Comparison of ENCODE assay signal across 35 cellular contexts in the genomic region with DNA sequence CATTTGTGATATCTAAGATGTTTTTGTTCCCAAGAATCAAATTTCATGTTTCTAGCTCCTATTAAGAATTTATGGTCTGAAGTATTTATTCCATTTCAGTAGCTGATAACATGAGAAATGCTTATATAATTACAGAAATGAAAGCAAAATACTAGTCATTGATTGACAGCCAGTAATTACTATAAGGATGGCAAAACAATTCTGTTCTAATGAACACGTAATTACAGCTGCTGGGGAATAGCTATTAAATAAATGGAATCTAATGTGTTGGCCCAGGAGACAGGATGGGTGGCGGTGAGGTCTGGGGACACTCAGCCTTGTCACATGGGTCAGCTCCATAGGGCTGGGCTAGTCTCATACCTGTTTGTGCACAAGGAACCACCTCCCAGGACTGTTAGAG.
"Had no signal": no experiment of that assay in that cellular context is flagged by ENCODE, and none has a peak within 500 bp of the region (broad histone marks: within the 10 kb centered on the region; RNA-seq: fewer than 3 reads in every experiment).

No MANE protein-coding gene starts in this region.

- DNase-seq: activated CD4-positive, alpha-beta memory T cell treated with anti-CD3 and anti-CD28 coated beads, Interleukin-2, amount 10 ng/mL, durations not matched to agents 7 days and 5 days; activated CD4-positive, alpha-beta T cell treated with anti-CD3 and anti-CD28 coated beads for 4 hours; activated CD8-positive, alpha-beta memory T cell treated with anti-CD3 and anti-CD28 coated beads, Interleukin-2, amount 50 U/mL, for 48 hours; activated gamma-delta T cell; activated naive CD4-positive, alpha-beta T cell treated with anti-CD3 and anti-CD28 coated beads, Interleukin-2, amount 10 ng/mL, durations not matched to agents 7 days and 5 days; activated naive CD8-positive, alpha-beta T cell treated with anti-CD3 and anti-CD28 coated beads, Interleukin-2, amount 10 ng/mL, durations not matched to agents 7 days and 5 days; activated T-cell treated with anti-CD3 and anti-CD28 coated beads, Interleukin-2, amount 50 U/mL, for 24 hours; cerebellar nuclear complex; colonic mucosa; effector CD8-positive, alpha-beta T cell; esophagus squamous epithelium; left lung; lower lobe of right lung; mesenchymal stem cell; naive thymus-derived CD8-positive, alpha-beta T cell; nucleus accumbens; pancreas; retina; stimulated activated CD4-positive, alpha-beta T cell treated with anti-CD3 and anti-CD28 coated beads, Interleukin-1b, Interleukin-23, amount 100 ng/mL, for 48 hours; stimulated activated CD4-positive, alpha-beta T cell treated with anti-CD3 and anti-CD28 coated beads, Interleukin-4, amount 100 ng/mL, for 4 hours; stimulated activated CD8-positive, alpha-beta memory T cell treated with anti-CD3 and anti-CD28 coated beads, Interleukin-4, amount 100 ng/mL, for 48 hours; stimulated activated naive CD8-positive, alpha-beta T cell treated with anti-CD3 and anti-CD28 coated beads, Interleukin-15, amount 100 ng/mL, for 72 hours; substantia nigra; uterus had no signal

- H3K4me3 ChIP-seq: ascending aorta, cardiac muscle cell, colonic mucosa, esophagus squamous epithelium, left lung, lower lobe of right lung, pancreas, prostate gland, skin epidermis, uterus had no signal

- ATAC-seq: left lung; lower lobe of right lung; naive thymus-derived CD8-positive, alpha-beta T cell; pancreas; sciatic nerve; stimulated activated memory B cell treated with anti-CD40 and anti-IgM and Interleukin-4, amounts not matched to agents 10 μg/mL and 1 μg/mL and 100 μg/mL, for 72 hours; stimulated activated naive CD8-positive, alpha-beta T cell treated with anti-CD3 and anti-CD28 coated beads, Interleukin-15, amount 100 ng/mL, for 72 hours had no signal

- H3K4me1 ChIP-seq: colonic mucosa, left lung, lower lobe of right lung, pancreas, prostate gland, uterus had no signal

- H3K27me3 ChIP-seq: ascending aorta, cardiac muscle cell, colonic mucosa, esophagus squamous epithelium, pancreas, uterus had no signal

- FAIRE-seq: endometrium, frontal cortex, islet of Langerhans, pancreas had no signal

- H3K36me3 ChIP-seq: ascending aorta, cardiac muscle cell, colonic mucosa, esophagus squamous epithelium, left lung, lower lobe of right lung, pancreas, prostate gland, uterus had no signal

- H3K9me3 ChIP-seq: ascending aorta, colonic mucosa, esophagus squamous epithelium, left lung, lower lobe of right lung, pancreas, prostate gland, uterus had no signal

- H3K27ac ChIP-seq: ascending aorta, colonic mucosa, epithelial cell of prostate, esophagus squamous epithelium, left lung, lower lobe of right lung, pancreas, prostate gland, skin epidermis, uterus, VCaP had no signal
